16 cellular contexts compared by ENCODE assay signal in the genomic region with DNA sequence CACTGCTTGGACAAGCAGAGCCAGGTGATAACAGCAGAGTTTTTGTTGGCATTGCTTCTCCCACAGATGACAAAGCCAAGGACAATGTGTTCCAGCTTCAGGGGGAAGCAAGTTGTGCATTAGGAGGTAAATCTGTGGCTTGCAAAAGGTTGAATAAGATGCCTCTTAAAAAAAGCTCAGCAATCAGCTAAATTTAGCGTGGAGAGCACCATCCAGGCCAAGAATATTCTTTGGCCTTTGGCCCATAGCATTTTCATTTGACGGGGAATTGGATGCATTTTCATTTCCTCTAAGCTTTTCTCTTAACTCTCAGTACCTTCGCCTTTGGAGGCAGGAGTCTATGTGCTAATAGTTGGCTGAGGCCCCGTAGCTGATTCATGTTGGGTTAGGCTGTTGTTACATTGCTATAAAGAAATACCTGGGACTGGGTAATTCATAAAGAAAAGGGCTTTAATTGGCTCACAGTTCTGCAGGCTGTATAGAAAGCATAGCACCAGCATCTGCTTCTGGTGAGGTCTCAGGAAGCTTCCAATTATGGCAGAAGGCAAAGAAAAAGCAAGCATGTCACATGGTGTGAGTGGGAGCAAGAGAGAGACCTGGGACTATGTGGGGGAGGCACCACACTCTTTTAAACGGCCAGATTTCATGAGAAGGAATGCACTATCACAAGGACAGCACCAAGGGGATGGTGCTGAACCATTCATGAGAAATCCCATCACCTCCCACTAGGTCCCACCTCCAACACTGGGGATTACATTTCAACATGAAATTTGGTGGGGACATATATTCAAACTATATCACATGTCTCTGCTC.
A peak's percentile ranks its signal among the peaks of the same experiment; 100 is the strongest.
DNase-seq lines count a peak whose midpoint lies in the region; ATAC-seq, FAIRE-seq and TF ChIP-seq lines count a peak whose summit lies in the region.
"Had no signal": no experiment of that assay in that cellular context is flagged by ENCODE, and none has a peak within 500 bp of the region (broad histone marks: within the 10 kb centered on the region; RNA-seq: fewer than 3 reads in every experiment).

No MANE protein-coding gene starts in this region.

- no peaks in the 10 kb centered on the region for H3K4me1 Mint-ChIP-seq in endodermal cell
- H3K4me1 Mint-ChIP-seq in activated naive CD8-positive, alpha-beta T cell treated with anti-CD3 and anti-CD28 coated beads, Interleukin-2, amount 50 U/mL, for 24 hours: no peaks in the 10 kb centered on the region

- DNase-seq in NCI-H446 (lab: John Stamatoyannopoulos, UW) (peak; percentile 49 to 85), bronchial epithelial cell (ENCODE audit: low read depth) (peak; percentile 17), left ventricle myocardium superior (peak; percentile 38), thoracic aorta (ENCODE audit: low spot score) (peak; percentile 51), KBM-7 (no peak), endodermal cell (no peak)
- no peak for DNase-seq in activated naive CD8-positive, alpha-beta T cell treated with anti-CD3 and anti-CD28 coated beads, Interleukin-2, amount 50 U/mL, for 24 hours
- DNase-seq: activated CD4-positive, CD25-positive, alpha-beta regulatory T cell; activated T-cell treated with anti-CD3 and anti-CD28 coated beads for 4 hours; amniotic stem cell; immature natural killer cell; NCI-H526 treated with DMSO at 0.1 percent for 48 hours had no signal

- peaks cover 3% of the 10 kb centered on the region for H3K9me3 Mint-ChIP-seq in endodermal cell
- H3K9me3 Mint-ChIP-seq in activated naive CD8-positive, alpha-beta T cell treated with anti-CD3 and anti-CD28 coated beads, Interleukin-2, amount 50 U/mL, for 24 hours: peaks cover 7% of the 10 kb centered on the region

- H3K27ac ChIP-seq in thoracic aorta (peak overlapping the region; percentile 56 to 70), endodermal cell (ENCODE audit: low read depth, low read length) (no peak overlapping the region)

- no peak overlapping the region for H3K4me3 ChIP-seq in bronchial epithelial cell (ENCODE audit: low read depth, low read length)
- no peak overlapping the region for H3K4me3 ChIP-seq in thoracic aorta
- H3K4me3 ChIP-seq in endodermal cell (ENCODE audit: low read length): no peak overlapping the region
- H3K4me3 ChIP-seq: tibial nerve had no signal

- ATAC-seq in left ventricle myocardium superior (peak; percentile 92), thoracic aorta (ENCODE audit: insufficient number of reproducible peaks, low FRiP score, low read depth) (peak; percentile 80), GM21390 (IDR thresholded peaks at IDR 0.05; ENCODE audit: unreplicated experiment) (no peak)
- ATAC-seq in activated naive CD8-positive, alpha-beta T cell treated with anti-CD3 and anti-CD28 coated beads, Interleukin-2, amount 50 U/mL, for 24 hours: no peak

- intact Hi-C loops in left ventricle myocardium superior (cut with micrococcal nuclease): no loop called here

- WGBS in endodermal cell (ENCODE audit: insufficient coverage in 1 of 2, insufficient read length in 1 of 2), 2 experiments: 86 to 87% methylated on average over 3 to 5 of the region's 5 CpGs

- H3K9ac ChIP-seq in endodermal cell (ENCODE audit: extremely low read depth, low read length, poor library complexity, severe bottlenecking): no peak overlapping the region

- peaks cover 3% of the 10 kb centered on the region for H3K27me3 Mint-ChIP-seq in endodermal cell (ENCODE audit: insufficient read depth)
- no peaks in the 10 kb centered on the region for H3K27me3 Mint-ChIP-seq in activated naive CD8-positive, alpha-beta T cell treated with anti-CD3 and anti-CD28 coated beads, Interleukin-2, amount 50 U/mL, for 24 hours

- H3K36me3 Mint-ChIP-seq in endodermal cell (ENCODE audit: low read depth): no peaks in the 10 kb centered on the region
- no peaks in the 10 kb centered on the region for H3K36me3 Mint-ChIP-seq in activated naive CD8-positive, alpha-beta T cell treated with anti-CD3 and anti-CD28 coated beads, Interleukin-2, amount 50 U/mL, for 24 hours (ENCODE audit: low read depth)

- H3K27ac Mint-ChIP-seq in endodermal cell: no peak overlapping the region
- H3K27ac Mint-ChIP-seq in activated naive CD8-positive, alpha-beta T cell treated with anti-CD3 and anti-CD28 coated beads, Interleukin-2, amount 50 U/mL, for 24 hours: no peak overlapping the region
- H3K27ac Mint-ChIP-seq: immature natural killer cell had no signal

- H3K36me3 ChIP-seq in bronchial epithelial cell (ENCODE audit: control insufficient read depth, insufficient read depth, low read length) (no peaks in the 10 kb centered on the region), thoracic aorta (no peaks in the 10 kb centered on the region), endodermal cell (ENCODE audit: control insufficient read depth, insufficient read depth, low read length) (no peaks in the 10 kb centered on the region)
- H3K36me3 ChIP-seq: tibial nerve had no signal

- no peak for FAIRE-seq in bronchial epithelial cell (lab: Jason Lieb, UNC)
- FAIRE-seq: endometrium, H54 had no signal

- no peak overlapping the region for H3K4me3 Mint-ChIP-seq in endodermal cell
- H3K4me3 Mint-ChIP-seq in activated naive CD8-positive, alpha-beta T cell treated with anti-CD3 and anti-CD28 coated beads, Interleukin-2, amount 50 U/mL, for 24 hours: no peak overlapping the region
- H3K4me3 Mint-ChIP-seq: immature natural killer cell had no signal

- TF ChIP-seq CTCF in bronchial epithelial cell (IDR thresholded peaks at IDR 0.05; ENCODE audit: insufficient read depth, low read length, severe bottlenecking): no peak
- TF ChIP-seq CTCF in thoracic aorta (IDR thresholded peaks at IDR 0.05): no peak
- TF ChIP-seq CTCF in endodermal cell (conservative IDR thresholded peaks at IDR 0.05): no peak

- in situ Hi-C loops in KBM-7 (cut with MboI; ENCODE audit: low pct_unique_long_range_greater_than_20kb, low sequenced_read_pairs): no loop called here

- H3K4me1 ChIP-seq in thoracic aorta (ENCODE audit: control insufficient read depth in 1 of 2, low read depth in 2 of 2) (peaks cover 0 to 11% of the 10 kb centered on the region in 2 donors), endodermal cell (ENCODE audit: control insufficient read depth, insufficient read depth, low read length) (no peaks in the 10 kb centered on the region)

- H3K9me3 ChIP-seq in thoracic aorta (peaks cover 4% of the 10 kb centered on the region), endodermal cell (ENCODE audit: control insufficient read depth, low read length) (peaks cover 10% of the 10 kb centered on the region)

- no peaks in the 10 kb centered on the region for H3K27me3 ChIP-seq in bronchial epithelial cell (ENCODE audit: control insufficient read depth, insufficient read depth, low read length)
- H3K27me3 ChIP-seq in thoracic aorta (replicated peaks; ENCODE audit: insufficient read depth): no peaks in the 10 kb centered on the region
- H3K27me3 ChIP-seq in endodermal cell (ENCODE audit: control insufficient read depth, insufficient read depth, low read length, poor library complexity, severe bottlenecking): no peaks in the 10 kb centered on the region
- H3K27me3 ChIP-seq: tibial nerve had no signal

Comparison
In these comparisons a context has a peak if more than half of its experiments do, and no peak if none do; other contexts are left out.
1. DNase-seq: peak in NCI-H446 (2 of 2), bronchial epithelial cell (single experiment), left ventricle myocardium superior (single experiment) and thoracic aorta (single experiment); none in KBM-7 (single experiment), endodermal cell (single experiment) and activated naive CD8-positive, alpha-beta T cell treated with anti-CD3 and anti-CD28 coated beads, Interleukin-2, amount 50 U/mL, for 24 hours (single experiment).
2. ATAC-seq: peak in left ventricle myocardium superior (single experiment) and thoracic aorta (single experiment); none in GM21390 (single experiment) and activated naive CD8-positive, alpha-beta T cell treated with anti-CD3 and anti-CD28 coated beads, Interleukin-2, amount 50 U/mL, for 24 hours (single experiment).